In the genomic region with DNA sequence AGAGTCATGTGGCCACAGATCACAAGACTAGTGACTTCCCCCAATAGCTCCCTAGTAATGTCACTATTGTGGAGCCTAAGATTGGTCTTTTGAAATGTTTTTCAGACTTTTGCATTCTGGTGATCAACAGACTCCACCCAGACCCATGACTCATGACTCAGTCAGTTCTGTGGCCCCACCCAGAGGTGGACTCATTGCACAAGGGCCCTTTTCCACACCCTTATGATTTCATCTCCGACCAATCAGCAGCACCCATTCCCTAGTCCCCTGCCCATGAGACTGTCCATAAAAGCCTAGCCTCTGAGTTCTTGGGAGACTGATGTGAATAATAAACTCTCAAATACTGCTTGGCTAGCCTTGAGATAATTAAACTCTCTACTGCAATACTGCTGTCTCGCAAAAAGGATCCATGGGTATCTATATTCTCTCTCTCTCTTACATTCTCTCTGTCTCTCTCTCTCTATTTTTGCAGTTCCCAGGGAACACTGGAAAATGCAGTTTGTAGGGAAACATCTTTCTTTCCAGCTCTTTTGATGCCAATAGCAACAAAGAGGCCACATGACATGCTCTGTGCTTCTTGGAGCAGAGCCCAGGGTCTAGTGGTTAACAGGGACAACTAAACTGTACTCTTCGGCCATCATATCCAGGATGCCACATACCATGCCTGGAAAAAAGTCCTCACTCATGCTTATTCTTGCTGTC, we compare ENCODE assay signal across 15 cellular contexts.
DNase-seq lines count a peak whose midpoint lies in the region; ATAC-seq and TF ChIP-seq lines count a peak whose summit lies in the region.
"Had no signal": no experiment of that assay in that cellular context is flagged by ENCODE, and none has a peak within 500 bp of the region (broad histone marks: within the 10 kb centered on the region; RNA-seq: fewer than 3 reads in every experiment).

No MANE protein-coding gene starts in this region.

- H3K4me2 ChIP-seq in smooth muscle cell = no peak overlapping the region

- DNase-seq in HFFc6 (peak; percentile 16), SW480 (ENCODE audit: low spot score) (peak; percentile 9), fibroblast of gingiva (ENCODE audit: low read depth) (peak; percentile 15), smooth muscle cell (lab: John Stamatoyannopoulos, UW; ENCODE audit: unreplicated experiment) (no peak), NCI-H526 treated with DMSO at 0.1 percent for 48 hours (lab: John Stamatoyannopoulos, UW) (no peak), NCI-H2171 (lab: John Stamatoyannopoulos, UW) (no peak)
- no peak for DNase-seq in stimulated activated CD4-positive, alpha-beta T cell treated with anti-CD3 and anti-CD28 coated beads, Interleukin-4, amount 100 ng/mL, for 1 hour
- DNase-seq in naive thymus-derived CD4-positive, alpha-beta T cell = no peak
- DNase-seq: activated CD8-positive, alpha-beta memory T cell treated with anti-CD3 and anti-CD28 coated beads, Interleukin-2, amount 50 U/mL, for 48 hours; endodermal cell; natural killer cell; NCI-H510A; SIG-M5; WERI-Rb-1 had no signal

- no peaks in the 10 kb centered on the region; the same call in none of the 2 replicates for H3K27me3 Mint-ChIP-seq in HFFc6 (ENCODE audit: insufficient read depth)
- H3K27me3 Mint-ChIP-seq in naive thymus-derived CD4-positive, alpha-beta T cell = peaks cover 0 to 15% (median 0%) of the 10 kb centered on the region in 5 donors

- CTCF ChIA-PET in naive thymus-derived CD4-positive, alpha-beta T cell (lab: Charles Lee) = no interaction called here

- no peaks in the 10 kb centered on the region for H3K27me3 ChIP-seq in smooth muscle cell (ENCODE audit: low read depth)
- no peaks in the 10 kb centered on the region for H3K27me3 ChIP-seq in naive thymus-derived CD4-positive, alpha-beta T cell (ENCODE audit: control insufficient read depth in 2 of 2, insufficient read depth in 2 of 2, low read length in 2 of 2)
- H3K27me3 ChIP-seq: tibial artery had no signal

- intact Hi-C loops in naive thymus-derived CD4-positive, alpha-beta T cell (cut with micrococcal nuclease) = no loop called here

- no peak overlapping the region for H3K4me3 ChIP-seq in smooth muscle cell
- no peak overlapping the region for H3K4me3 ChIP-seq in naive thymus-derived CD4-positive, alpha-beta T cell (ENCODE audit: low read length)
- H3K4me3 ChIP-seq: tibial artery had no signal

- POLR2A ChIA-PET in naive thymus-derived CD4-positive, alpha-beta T cell (lab: Charles Lee) = no interaction called here

- TF ChIP-seq CTCF in HFFc6 (IDR thresholded peaks at IDR 0.05) (no peak), smooth muscle cell (IDR thresholded peaks at IDR 0.05; ENCODE audit: borderline replicate concordance, insufficient read depth, poor library complexity, severe bottlenecking) (no peak)

- peak overlapping the region; percentile 27; the same call in 1 of the 2 replicates for H3K27ac Mint-ChIP-seq in HFFc6
- no peak overlapping the region for H3K27ac Mint-ChIP-seq in naive thymus-derived CD4-positive, alpha-beta T cell
- H3K27ac Mint-ChIP-seq: endodermal cell, natural killer cell had no signal

- H4K20me1 ChIP-seq in smooth muscle cell (ENCODE audit: low read depth) = no peaks in the 10 kb centered on the region

- no peak overlapping the region for H3K4me3 Mint-ChIP-seq in HFFc6
- H3K4me3 Mint-ChIP-seq in naive thymus-derived CD4-positive, alpha-beta T cell = no peak overlapping the region
- H3K4me3 Mint-ChIP-seq: endodermal cell, natural killer cell had no signal

- no peaks in the 10 kb centered on the region for H3K9me3 ChIP-seq in smooth muscle cell (replicated peaks; ENCODE audit: low read depth)
- H3K9me3 ChIP-seq in naive thymus-derived CD4-positive, alpha-beta T cell (ENCODE audit: control insufficient read depth in 2 of 3, low read length in 3 of 3) = peaks cover 0 to 5% (median 0%) of the 10 kb centered on the region in 3 experiments

- peaks cover 10% of the 10 kb centered on the region for H3F3A ChIP-seq in smooth muscle cell (ENCODE audit: low read depth)

- no peaks in the 10 kb centered on the region for H3K36me3 ChIP-seq in smooth muscle cell (ENCODE audit: low read depth)
- H3K36me3 ChIP-seq in naive thymus-derived CD4-positive, alpha-beta T cell (ENCODE audit: control insufficient read depth in 2 of 3, insufficient read depth in 3 of 3, low read length in 3 of 3) = no peaks in the 10 kb centered on the region
- H3K36me3 ChIP-seq: tibial artery, WERI-Rb-1 had no signal

- no peaks in the 10 kb centered on the region for H3K79me2 ChIP-seq in smooth muscle cell (ENCODE audit: low read depth)

- no peak for ATAC-seq in naive thymus-derived CD4-positive, alpha-beta T cell
- ATAC-seq: natural killer cell had no signal

- peaks cover 24% of the 10 kb centered on the region for H3K9me3 Mint-ChIP-seq in HFFc6
- peaks cover 0 to 20% (median 6%) of the 10 kb centered on the region in 11 donors for H3K9me3 Mint-ChIP-seq in naive thymus-derived CD4-positive, alpha-beta T cell

- H3K9ac ChIP-seq in smooth muscle cell (ENCODE audit: low read depth) = no peak overlapping the region

- peak overlapping the region; percentile 48 for H3K27ac ChIP-seq in smooth muscle cell (ENCODE audit: low read depth)
- no peak overlapping the region for H3K27ac ChIP-seq in naive thymus-derived CD4-positive, alpha-beta T cell (ENCODE audit: low read depth, low read length)
- H3K27ac ChIP-seq: WERI-Rb-1 had no signal

- H2AFZ ChIP-seq in smooth muscle cell (ENCODE audit: low read depth) = no peak overlapping the region

- peaks cover 39% of the 10 kb centered on the region for H3K4me1 Mint-ChIP-seq in HFFc6 (ENCODE audit: low read depth)
- H3K4me1 Mint-ChIP-seq in naive thymus-derived CD4-positive, alpha-beta T cell = peaks cover 0 to 5% (median 0%) of the 10 kb centered on the region in 7 donors
- H3K4me1 Mint-ChIP-seq: natural killer cell had no signal

- WGBS in smooth muscle cell (ENCODE audit: low lambda C conversion rate) = 72% methylated on average over 3 of the region's 3 CpGs

- H3K4me1 ChIP-seq in smooth muscle cell (ENCODE audit: low read depth) = no peaks in the 10 kb centered on the region
- H3K4me1 ChIP-seq in naive thymus-derived CD4-positive, alpha-beta T cell (ENCODE audit: control insufficient read depth in 2 of 2, insufficient read depth in 2 of 2, low read length in 2 of 2) = no peaks in the 10 kb centered on the region
- H3K4me1 ChIP-seq: tibial artery had no signal

- H3K36me3 Mint-ChIP-seq in HFFc6 (ENCODE audit: low read depth) = peaks cover 13% of the 10 kb centered on the region
- no peaks in the 10 kb centered on the region for H3K36me3 Mint-ChIP-seq in naive thymus-derived CD4-positive, alpha-beta T cell
- H3K36me3 Mint-ChIP-seq: natural killer cell had no signal

Comparison
In these comparisons a context has a peak if more than half of its experiments do, and no peak if none do; other contexts are left out.
1. DNase-seq: peak in HFFc6 (single experiment), SW480 (single experiment) and fibroblast of gingiva (single experiment); none in smooth muscle cell (single experiment), NCI-H526 treated with DMSO at 0.1 percent for 48 hours (single experiment), stimulated activated CD4-positive, alpha-beta T cell treated with anti-CD3 and anti-CD28 coated beads, Interleukin-4, amount 100 ng/mL, for 1 hour (single experiment), naive thymus-derived CD4-positive, alpha-beta T cell (0 of 9) and NCI-H2171 (single experiment).